In the genomic region with DNA sequence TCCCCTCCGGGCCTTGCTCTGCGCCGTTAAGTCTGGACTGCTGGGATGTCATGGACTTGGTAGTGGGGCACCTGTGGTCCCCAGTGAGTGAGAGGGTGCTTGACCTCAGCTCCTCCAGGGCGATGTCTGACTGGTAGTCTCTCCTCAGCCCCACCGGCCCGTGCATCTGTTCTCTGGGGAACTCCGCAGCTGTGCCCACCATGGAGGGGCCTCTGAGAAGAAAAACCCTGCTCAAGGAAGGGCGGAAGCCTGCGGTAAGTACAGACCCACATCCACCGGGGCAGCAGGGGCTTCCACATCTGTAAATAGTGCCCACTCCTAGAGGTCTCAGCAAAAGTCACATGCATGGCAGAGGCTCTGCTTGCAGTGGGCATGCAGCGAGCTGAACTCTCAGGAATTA, we compare ENCODE assay signal across 14 cellular contexts. TPM values are rescaled to one million over a fixed set of nuclear protein-coding genes. Genes with fewer than 3 reads are reported as not detected.
DNase-seq lines count a peak whose midpoint lies in the region; TF ChIP-seq lines count a peak whose summit lies in the region.
"Had no signal": no experiment of that assay in that cellular context is flagged by ENCODE, and none has a peak within 500 bp of the region (broad histone marks: within the 10 kb centered on the region; RNA-seq: fewer than 3 reads in every experiment).

No MANE protein-coding gene starts in this region.

- H3K23ac ChIP-seq in neuronal stem cell (ENCODE audit: low read depth, low read length, poor library complexity): peak overlapping the region; percentile 26

- no peak overlapping the region; the same call in 1 of the 2 replicates for H3K27ac ChIP-seq in BLaER1
- H3K27ac ChIP-seq in BLaER1 treated with 17β-estradiol and CSF1 and Interleukin-3, amounts not matched to agents 10 nM and 100 nM: peak overlapping the region in 2 of 11 experiments; percentile 31 to 52; a peak in 2 of 22 replicates
- H3K27ac ChIP-seq in endodermal cell (ENCODE audit: low read depth, low read length): no peak overlapping the region
- no peak overlapping the region for H3K27ac ChIP-seq in neuronal stem cell (replicated peaks; ENCODE audit: low read length)

- H3K4me1 ChIP-seq in BLaER1 (peaks cover 55% of the 10 kb centered on the region), endodermal cell (ENCODE audit: control insufficient read depth, insufficient read depth, low read length) (no peaks in the 10 kb centered on the region), neuronal stem cell (ENCODE audit: control insufficient read depth in 2 of 2, insufficient read depth in 1 of 2, low read depth in 1 of 2, low read length in 2 of 2) (peaks cover 6 to 17% of the 10 kb centered on the region in 2 donors)
- H3K4me1 ChIP-seq in BLaER1 treated with 17β-estradiol and CSF1 and Interleukin-3, amounts not matched to agents 10 nM and 100 nM: peaks cover 23 to 57% (median 51%) of the 10 kb centered on the region in 10 experiments
- H3K4me1 ChIP-seq: HAP-1 had no signal

- H2AFZ ChIP-seq in neuronal stem cell (ENCODE audit: low read length): no peak overlapping the region

- H3K4me2 ChIP-seq in BLaER1 (peak overlapping the region; percentile 91), neuronal stem cell (ENCODE audit: insufficient read depth, low read length, poor library complexity, severe bottlenecking) (no peak overlapping the region)
- peak overlapping the region; percentile 4 to 98 (median 88); a peak in 21 of 22 replicates for H3K4me2 ChIP-seq in BLaER1 treated with 17β-estradiol and CSF1 and Interleukin-3, amounts not matched to agents 10 nM and 100 nM

- H4K91ac ChIP-seq in neuronal stem cell (ENCODE audit: low read depth, low read length, poor library complexity): no peak overlapping the region

- H3K27me3 ChIP-seq in BLaER1 (no peaks in the 10 kb centered on the region), endodermal cell (ENCODE audit: control insufficient read depth, insufficient read depth, low read length, poor library complexity, severe bottlenecking) (no peaks in the 10 kb centered on the region), neuronal stem cell (ENCODE audit: control insufficient read depth in 3 of 3, insufficient read depth in 3 of 3, low read depth in 1 of 3, low read length in 3 of 3) (no peaks in the 10 kb centered on the region)
- peaks cover 0 to 32% (median 0%) of the 10 kb centered on the region in 11 experiments; a peak in 6 of 22 replicates for H3K27me3 ChIP-seq in BLaER1 treated with 17β-estradiol and CSF1 and Interleukin-3, amounts not matched to agents 10 nM and 100 nM
- H3K27me3 ChIP-seq: BE2C had no signal

- peaks cover 14% of the 10 kb centered on the region for H3K4me1 Mint-ChIP-seq in endodermal cell

- H3K79me1 ChIP-seq in neuronal stem cell (ENCODE audit: low read depth, low read length): no peaks in the 10 kb centered on the region

- H3K4ac ChIP-seq in neuronal stem cell (ENCODE audit: low read length): peak overlapping the region; percentile 38

- H2BK12ac ChIP-seq in neuronal stem cell (ENCODE audit: low read length): peak overlapping the region; percentile 85

- H3K27ac Mint-ChIP-seq in endodermal cell: no peak overlapping the region
- H3K27ac Mint-ChIP-seq: CD14-positive monocyte; CD4-positive, alpha-beta memory T cell had no signal

- no peak overlapping the region for H2BK120ac ChIP-seq in neuronal stem cell (ENCODE audit: low read depth, low read length)

- H3K4me3 ChIP-seq in BLaER1 (peak overlapping the region; percentile 34; the same call in 1 of the 2 replicates), endodermal cell (ENCODE audit: low read length) (no peak overlapping the region), neuronal stem cell (ENCODE audit: low read length in 2 of 2) (no peak overlapping the region)
- peak overlapping the region in 2 of 10 experiments; percentile 14 to 30; a peak in 3 of 20 replicates for H3K4me3 ChIP-seq in BLaER1 treated with 17β-estradiol and CSF1 and Interleukin-3, amounts not matched to agents 10 nM and 100 nM
- H3K4me3 ChIP-seq: GM12878, HAP-1 had no signal

- WGBS in endodermal cell (ENCODE audit: insufficient coverage in 1 of 2, insufficient read length in 1 of 2), 2 experiments: 94 to 96% methylated on average over 5 to 11 of the region's 11 CpGs
- no CpG with 5 or more reads among the region's 11 CpGs for WGBS in neuronal stem cell (ENCODE audit: extremely low coverage in 2 of 2, insufficient read length in 2 of 2, insufficient replicate concordance in 1 of 2), 2 donors

- H3K27me3 Mint-ChIP-seq in endodermal cell (ENCODE audit: insufficient read depth): no peaks in the 10 kb centered on the region

- no peaks in the 10 kb centered on the region for H3K9me3 ChIP-seq in BLaER1
- H3K9me3 ChIP-seq in BLaER1 treated with 17β-estradiol and CSF1 and Interleukin-3, amounts not matched to agents 10 nM and 100 nM (replicated peaks in 1 of 11): no peaks in the 10 kb centered on the region
- no peaks in the 10 kb centered on the region for H3K9me3 ChIP-seq in endodermal cell (ENCODE audit: control insufficient read depth, low read length)
- H3K9me3 ChIP-seq in neuronal stem cell (replicated peaks in 1 of 2; ENCODE audit: control insufficient read depth in 2 of 2, insufficient read depth in 1 of 2, low read depth in 1 of 2, low read length in 2 of 2): no peaks in the 10 kb centered on the region
- H3K9me3 ChIP-seq: BE2C, HAP-1 had no signal

- H3K18ac ChIP-seq in neuronal stem cell (ENCODE audit: low read length): peak overlapping the region; percentile 63

- in situ Hi-C loops in G401 (cut with HindIII; ENCODE audit: low sequenced_read_pairs): no loop called here

- peaks cover 25% of the 10 kb centered on the region for H4K20me1 ChIP-seq in BLaER1
- H4K20me1 ChIP-seq in BLaER1 treated with 17β-estradiol and CSF1 and Interleukin-3, amounts not matched to agents 10 nM and 100 nM: peaks cover 0 to 21% (median 15%) of the 10 kb centered on the region in 11 experiments; a peak in 14 of 22 replicates

- H2BK5ac ChIP-seq in neuronal stem cell (ENCODE audit: low read length): peak overlapping the region; percentile 25

- H3K9me3 Mint-ChIP-seq in endodermal cell: no peaks in the 10 kb centered on the region
- H3K9me3 Mint-ChIP-seq: CD14-positive monocyte; CD4-positive, alpha-beta memory T cell had no signal

- TF ChIP-seq CTCF in endodermal cell (conservative IDR thresholded peaks at IDR 0.05): no peak

- no peak overlapping the region for H3K14ac ChIP-seq in neuronal stem cell (ENCODE audit: low read length)

- no peak overlapping the region for H2BK15ac ChIP-seq in neuronal stem cell (ENCODE audit: low read length)

- H3K36me3 ChIP-seq in BLaER1 (no peaks in the 10 kb centered on the region), endodermal cell (ENCODE audit: control insufficient read depth, insufficient read depth, low read length) (no peaks in the 10 kb centered on the region), neuronal stem cell (replicated peaks in 1 of 2; ENCODE audit: control insufficient read depth in 2 of 2, insufficient read depth in 2 of 2, low read length in 2 of 2) (no peaks in the 10 kb centered on the region)
- H3K36me3 ChIP-seq in BLaER1 treated with 17β-estradiol and CSF1 and Interleukin-3, amounts not matched to agents 10 nM and 100 nM: no peaks in the 10 kb centered on the region
- H3K36me3 ChIP-seq: BE2C, HAP-1 had no signal

- H3K36me3 Mint-ChIP-seq in endodermal cell (ENCODE audit: low read depth): no peaks in the 10 kb centered on the region
- H3K36me3 Mint-ChIP-seq: CD14-positive monocyte; CD4-positive, alpha-beta memory T cell had no signal

- no peak overlapping the region for H4K8ac ChIP-seq in neuronal stem cell (ENCODE audit: low read depth, low read length)

- H2AK5ac ChIP-seq in neuronal stem cell (ENCODE audit: low read depth, low read length): peak overlapping the region; percentile 86

- H3K9ac ChIP-seq in BLaER1: no peak overlapping the region; the same call in 1 of the 2 replicates
- H3K9ac ChIP-seq in BLaER1 treated with 17β-estradiol and CSF1 and Interleukin-3, amounts not matched to agents 10 nM and 100 nM: peak overlapping the region in 4 of 11 experiments; percentile 12 to 43 (median 38); a peak in 6 of 22 replicates
- H3K9ac ChIP-seq in endodermal cell (ENCODE audit: extremely low read depth, low read length, poor library complexity, severe bottlenecking): no peak overlapping the region
- no peak overlapping the region for H3K9ac ChIP-seq in neuronal stem cell (ENCODE audit: low read depth, low read length, poor library complexity)

- no peak overlapping the region for H3K4me3 Mint-ChIP-seq in endodermal cell
- H3K4me3 Mint-ChIP-seq: CD14-positive monocyte; CD4-positive, alpha-beta memory T cell had no signal

- DNase-seq in endodermal cell (peak; percentile 38), neuronal stem cell (ENCODE audit: low spot score) (no peak), G401 (ENCODE audit: low spot score) (no peak), NCI-H2171 (lab: John Stamatoyannopoulos, UW) (no peak), iPS-NIHi11 (ENCODE audit: low spot score) (no peak)
- DNase-seq: ACHN; BE2C; CD4-positive, alpha-beta memory T cell; DMS79 treated with DMSO at 0.1 percent for 48 hours had no signal

RNA-seq across cellular contexts. Expression of a gene that starts 52.6 kb away (rescaled TPM):
- total RNA-seq in endodermal cell: 10 to 100 TPM in 1 of 2 donors, 1 to 10 TPM in 1; 7.2 to 12.8 TPM
- polyA plus RNA-seq in endodermal cell (2013, experiment 1 of 2): 10.0 TPM
- 10.1 TPM for polyA plus RNA-seq in endodermal cell (2013, experiment 2 of 2)
- 4.6 TPM for polyA plus RNA-seq in neuronal stem cell (2013, experiment 1 of 2)
- 4.7 TPM for polyA plus RNA-seq in neuronal stem cell (2013, experiment 2 of 2)
- 7.5 and 14.3 TPM in 2 replicates for total RNA-seq in G401 (2014; rRNA removed; shearing (Covaris generic))
